Comparison of ENCODE assay signal across 1 cellular context in the genomic region with DNA sequence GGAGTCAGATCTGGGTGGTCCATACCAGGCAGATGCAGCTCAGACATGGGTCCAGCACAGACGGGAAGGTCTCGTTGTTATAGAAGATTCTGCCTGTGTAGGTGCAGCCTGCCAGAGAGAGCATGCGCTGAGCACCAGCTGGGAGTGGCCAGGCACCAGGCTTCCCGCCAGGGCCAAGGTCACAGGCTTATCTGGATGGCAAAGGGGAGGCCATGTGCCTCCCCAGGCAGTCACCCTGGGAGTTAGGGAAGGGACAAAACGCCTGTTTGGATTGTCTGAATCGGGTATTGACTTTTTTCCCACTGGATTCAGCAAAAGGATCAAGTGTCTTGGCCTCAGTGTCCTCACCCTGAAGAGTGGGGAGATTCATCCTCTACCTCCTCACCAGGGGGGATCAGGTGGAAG.
TF ChIP-seq lines count a peak whose summit lies in the region.

No MANE protein-coding gene starts in this region.

TF ChIP-seq in HepG2, 621 proteins besides CTCF, POLR2A, EP300 and RAD21 (continued from another document and continues in another):
- TF ChIP-seq ZNF142 (CRISPR knock-in tag; IDR thresholded peaks at IDR 0.05) (no peak), YEATS4 (CRISPR knock-in tag; IDR thresholded peaks at IDR 0.05; ENCODE audit: borderline replicate concordance) (peak; percentile 74; the same call in 1 of the 2 replicates), ZFP1 (CRISPR knock-in tag; IDR thresholded peaks at IDR 0.05) (no peak), ZBTB44 (CRISPR knock-in tag; IDR thresholded peaks at IDR 0.05) (no peak), ZSCAN29 (CRISPR knock-in tag; conservative IDR thresholded peaks at IDR 0.05) (no peak), ZNF713 (CRISPR knock-in tag; IDR thresholded peaks at IDR 0.05) (no peak), ZBED4 (CRISPR knock-in tag; IDR thresholded peaks at IDR 0.05; ENCODE audit: borderline replicate concordance) (peak; percentile 31; the same call in 1 of the 2 replicates), ZBTB1 (CRISPR knock-in tag; IDR thresholded peaks at IDR 0.05; ENCODE audit: borderline replicate concordance) (no peak), SIX1 (CRISPR knock-in tag; IDR thresholded peaks at IDR 0.05; ENCODE audit: borderline replicate concordance) (no peak), ARNT2 (CRISPR knock-in tag; IDR thresholded peaks at IDR 0.05; ENCODE audit: low read depth) (no peak), IKZF1 (IDR thresholded peaks at IDR 0.05) (no peak), PLRG1 (conservative IDR thresholded peaks at IDR 0.05) (no peak), RAD51 (IDR thresholded peaks at IDR 0.05; ENCODE audit: borderline replicate concordance) (no peak), TGIF2 (CRISPR knock-in tag; IDR thresholded peaks at IDR 0.05) (no peak), FOXO1 (CRISPR knock-in tag; IDR thresholded peaks at IDR 0.05) (no peak), REST (IDR thresholded peaks at IDR 0.05; ENCODE audit: borderline replicate concordance in 1 of 2, low read depth in 1 of 2, low read length in 2 of 2) (peak in 1 of 2 experiments; percentile 61; a peak in 1 of 4 replicates), TBP (CRISPR knock-in tag; IDR thresholded peaks at IDR 0.05) (no peak), ZFY (CRISPR knock-in tag; IDR thresholded peaks at IDR 0.05) (peak; percentile 54; the same call in 1 of the 2 replicates), RNF219 (CRISPR knock-in tag; IDR thresholded peaks at IDR 0.05) (no peak), NPAS2 (CRISPR knock-in tag; IDR thresholded peaks at IDR 0.05; ENCODE audit: borderline replicate concordance) (no peak), HOXA5 (CRISPR knock-in tag; IDR thresholded peaks at IDR 0.05) (peak; percentile 41; the same call in 1 of the 2 replicates), ELF4 (CRISPR knock-in tag; IDR thresholded peaks at IDR 0.05; ENCODE audit: borderline replicate concordance) (no peak), SP4 (CRISPR knock-in tag; IDR thresholded peaks at IDR 0.05) (0 out of 2 replicates have a peak, but pooled peaks have one; percentile 42), ZKSCAN5 (CRISPR knock-in tag; IDR thresholded peaks at IDR 0.05) (no peak), ZEB1 (IDR thresholded peaks at IDR 0.05; ENCODE audit: insufficient replicate concordance, low read depth) (no peak), NCOA5 (CRISPR knock-in tag; IDR thresholded peaks at IDR 0.05) (no peak), ZNF782 (CRISPR knock-in tag; IDR thresholded peaks at IDR 0.05; ENCODE audit: borderline replicate concordance) (no peak), ZNF274 (CRISPR knock-in tag; IDR thresholded peaks at IDR 0.05) (peak; percentile 69; the same call in 1 of the 2 replicates)
- TF ChIP-seq, protein P1, sequence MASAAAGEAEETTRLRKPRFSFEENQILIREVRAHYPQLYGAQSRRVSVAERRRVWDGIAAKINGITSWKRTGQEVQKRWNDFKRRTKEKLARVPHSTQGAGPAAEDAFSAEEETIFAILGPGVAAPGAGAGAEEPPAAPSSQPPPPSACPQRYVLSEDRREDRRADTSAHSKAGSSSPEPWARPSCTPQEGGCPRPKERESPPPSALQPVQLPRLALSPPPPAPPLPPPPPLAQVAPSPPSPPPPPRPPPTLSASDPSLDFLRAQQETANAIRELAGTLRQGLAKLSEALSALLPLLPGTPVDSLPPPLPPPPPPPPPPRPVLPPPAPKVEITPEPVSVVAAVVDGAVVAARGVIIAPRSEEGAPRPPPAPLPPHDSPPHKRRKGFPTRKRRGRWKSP (CRISPR knock-in tag; IDR thresholded peaks at IDR 0.05), result no peak; the same call in 1 of the 2 replicates
- TF ChIP-seq, protein P2, sequence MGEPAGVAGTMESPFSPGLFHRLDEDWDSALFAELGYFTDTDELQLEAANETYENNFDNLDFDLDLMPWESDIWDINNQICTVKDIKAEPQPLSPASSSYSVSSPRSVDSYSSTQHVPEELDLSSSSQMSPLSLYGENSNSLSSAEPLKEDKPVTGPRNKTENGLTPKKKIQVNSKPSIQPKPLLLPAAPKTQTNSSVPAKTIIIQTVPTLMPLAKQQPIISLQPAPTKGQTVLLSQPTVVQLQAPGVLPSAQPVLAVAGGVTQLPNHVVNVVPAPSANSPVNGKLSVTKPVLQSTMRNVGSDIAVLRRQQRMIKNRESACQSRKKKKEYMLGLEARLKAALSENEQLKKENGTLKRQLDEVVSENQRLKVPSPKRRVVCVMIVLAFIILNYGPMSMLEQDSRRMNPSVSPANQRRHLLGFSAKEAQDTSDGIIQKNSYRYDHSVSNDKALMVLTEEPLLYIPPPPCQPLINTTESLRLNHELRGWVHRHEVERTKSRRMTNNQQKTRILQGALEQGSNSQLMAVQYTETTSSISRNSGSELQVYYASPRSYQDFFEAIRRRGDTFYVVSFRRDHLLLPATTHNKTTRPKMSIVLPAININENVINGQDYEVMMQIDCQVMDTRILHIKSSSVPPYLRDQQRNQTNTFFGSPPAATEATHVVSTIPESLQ (CRISPR knock-in tag; conservative IDR thresholded peaks at IDR 0.05), result no peak
- TF ChIP-seq, protein P3, sequence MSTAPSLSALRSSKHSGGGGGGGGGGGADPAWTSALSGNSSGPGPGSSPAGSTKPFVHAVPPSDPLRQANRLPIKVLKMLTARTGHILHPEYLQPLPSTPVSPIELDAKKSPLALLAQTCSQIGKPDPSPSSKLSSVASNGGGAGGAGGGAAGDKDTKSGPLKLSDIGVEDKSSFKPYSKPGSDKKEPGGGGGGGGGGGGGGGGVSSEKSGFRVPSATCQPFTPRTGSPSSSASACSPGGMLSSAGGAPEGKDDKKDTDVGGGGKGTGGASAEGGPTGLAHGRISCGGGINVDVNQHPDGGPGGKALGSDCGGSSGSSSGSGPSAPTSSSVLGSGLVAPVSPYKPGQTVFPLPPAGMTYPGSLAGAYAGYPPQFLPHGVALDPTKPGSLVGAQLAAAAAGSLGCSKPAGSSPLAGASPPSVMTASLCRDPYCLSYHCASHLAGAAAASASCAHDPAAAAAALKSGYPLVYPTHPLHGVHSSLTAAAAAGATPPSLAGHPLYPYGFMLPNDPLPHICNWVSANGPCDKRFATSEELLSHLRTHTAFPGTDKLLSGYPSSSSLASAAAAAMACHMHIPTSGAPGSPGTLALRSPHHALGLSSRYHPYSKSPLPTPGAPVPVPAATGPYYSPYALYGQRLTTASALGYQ (CRISPR knock-in tag; IDR thresholded peaks at IDR 0.05), result peak; percentile 60; the same call in 1 of the 2 replicates
